ENCODE assay signal across 2 cellular contexts in genomic region chr6:76230711-76231110, GRCh38.
TF ChIP-seq lines count a peak whose summit lies in the region.

No MANE protein-coding gene starts in this region.

TF ChIP-seq in HepG2, 621 proteins besides CTCF, POLR2A, EP300 and RAD21:
- no peak for TF ChIP-seq SRF (IDR thresholded peaks at IDR 0.05; ENCODE audit: low read depth, low read length)
- TF ChIP-seq DMTF1 (CRISPR knock-in tag; IDR thresholded peaks at IDR 0.05) = no peak
- no peak for TF ChIP-seq TEAD2 (CRISPR knock-in tag; IDR thresholded peaks at IDR 0.05)
- no peak for TF ChIP-seq TOE1 (CRISPR knock-in tag; IDR thresholded peaks at IDR 0.05)
- TF ChIP-seq FOXC1 (CRISPR knock-in tag; IDR thresholded peaks at IDR 0.05; ENCODE audit: borderline replicate concordance) = no peak
- no peak for TF ChIP-seq TARDBP (CRISPR knock-in tag; IDR thresholded peaks at IDR 0.05)
- TF ChIP-seq ELK4 (CRISPR knock-in tag; IDR thresholded peaks at IDR 0.05; ENCODE audit: borderline replicate concordance) = no peak
- no peak for TF ChIP-seq ZBTB44 (CRISPR knock-in tag; IDR thresholded peaks at IDR 0.05)
- no peak for TF ChIP-seq NKX3-1 (CRISPR knock-in tag; IDR thresholded peaks at IDR 0.05)
- no peak for TF ChIP-seq HNF4G (IDR thresholded peaks at IDR 0.05; ENCODE audit: borderline replicate concordance, low read depth, low read length)
- no peak for TF ChIP-seq HNF4G (CRISPR knock-in tag; IDR thresholded peaks at IDR 0.05; ENCODE audit: borderline replicate concordance, low read depth)
- no peak for TF ChIP-seq NR1H2 (CRISPR knock-in tag; IDR thresholded peaks at IDR 0.05; ENCODE audit: borderline replicate concordance, low read depth)
- TF ChIP-seq HOMEZ (CRISPR knock-in tag; IDR thresholded peaks at IDR 0.05; ENCODE audit: low read depth) = no peak
- no peak for TF ChIP-seq DR1 (CRISPR knock-in tag; IDR thresholded peaks at IDR 0.05)
- TF ChIP-seq NR2F1 (CRISPR knock-in tag; IDR thresholded peaks at IDR 0.05) = no peak
- TF ChIP-seq SKIL (CRISPR knock-in tag; IDR thresholded peaks at IDR 0.05; ENCODE audit: borderline replicate concordance) = no peak
TF ChIP-seq in HepG2: peak in this region for 0.

TF ChIP-seq in H1, 55 proteins besides CTCF, POLR2A, EP300 and RAD21:
- TF ChIP-seq RXRA (IDR thresholded peaks at IDR 0.05; ENCODE audit: insufficient read depth, low read depth, low read length) = no peak
- TF ChIP-seq CEBPB (IDR thresholded peaks at IDR 0.05; ENCODE audit: low read depth, low read length) = peak; percentile 90
- TF ChIP-seq RNF2 (IDR thresholded peaks at IDR 0.05; ENCODE audit: borderline replicate concordance, low read depth, low read length, missing control alignments, poor library complexity, severe bottlenecking) = no peak
- TF ChIP-seq TEAD4 (IDR thresholded peaks at IDR 0.05; ENCODE audit: low read depth, low read length) = no peak
- peak; percentile 21; the same call in 1 of the 2 replicates for TF ChIP-seq MAFK (IDR thresholded peaks at IDR 0.05; ENCODE audit: low read depth, low read length)
TF ChIP-seq in H1: peak in this region for 2.
